ENCODE assay signal across 28 cellular contexts in the genomic region with DNA sequence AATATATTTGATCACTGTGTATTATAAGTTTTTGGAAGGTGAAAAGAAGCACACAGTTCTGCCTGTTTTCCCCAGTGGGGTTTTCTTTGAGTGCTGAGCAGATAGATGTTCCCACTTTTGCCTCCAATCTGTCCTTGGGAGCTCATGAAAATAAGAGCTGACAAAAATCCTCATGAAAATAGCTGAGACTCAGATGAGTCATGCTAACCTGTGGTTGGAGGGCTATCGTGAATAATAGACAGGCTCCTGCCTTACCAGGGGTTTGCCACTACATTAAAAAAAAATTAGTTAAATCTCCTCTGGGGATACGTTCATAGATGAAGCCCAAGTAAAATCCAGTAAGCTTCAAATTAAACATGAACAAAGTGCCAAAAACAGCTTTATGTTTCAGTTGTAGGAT. TPM values are rescaled to one million over a fixed set of nuclear protein-coding genes. Genes with fewer than 3 reads are reported as not detected.
DNase-seq lines count a peak whose midpoint lies in the region; ATAC-seq and TF ChIP-seq lines count a peak whose summit lies in the region.
"Had no signal": no experiment of that assay in that cellular context is flagged by ENCODE, and none has a peak within 500 bp of the region (broad histone marks: within the 10 kb centered on the region; RNA-seq: fewer than 3 reads in every experiment).

No MANE protein-coding gene starts in this region.

- peaks cover 42% of the 10 kb centered on the region for H3K4me1 Mint-ChIP-seq in activated T-cell treated with anti-CD3 and anti-CD28 coated beads, Interleukin-2, amount 50 U/mL, for 72 hours (ENCODE audit: low read depth)
- H3K4me1 Mint-ChIP-seq in activated naive CD8-positive, alpha-beta T cell (ENCODE audit: low read depth): peaks cover 40% of the 10 kb centered on the region
- peaks cover 43% of the 10 kb centered on the region for H3K4me1 Mint-ChIP-seq in stimulated activated naive CD8-positive, alpha-beta T cell treated with anti-CD3 and anti-CD28 coated beads, Interleukin-15, Interleukin-2, amounts not matched to agents 100 ng/mL and 50 ng/mL, for 24 hours (ENCODE audit: low read depth)

- no peak for TF ChIP-seq CTCF in foreskin keratinocyte (conservative IDR thresholded peaks at IDR 0.05)

- H3K27me3 Mint-ChIP-seq in activated T-cell treated with anti-CD3 and anti-CD28 coated beads, Interleukin-2, amount 50 U/mL, for 72 hours (ENCODE audit: low read depth): no peaks in the 10 kb centered on the region
- no peaks in the 10 kb centered on the region for H3K27me3 Mint-ChIP-seq in activated naive CD8-positive, alpha-beta T cell
- H3K27me3 Mint-ChIP-seq in stimulated activated naive CD8-positive, alpha-beta T cell treated with anti-CD3 and anti-CD28 coated beads, Interleukin-15, Interleukin-2, amounts not matched to agents 100 ng/mL and 50 ng/mL, for 24 hours: no peaks in the 10 kb centered on the region
- H3K27me3 Mint-ChIP-seq: activated B cell treated with CpG ODN at 0.5 μM for 24 hours, IgD-negative memory B cell had no signal

- H3K4me3 Mint-ChIP-seq in activated T-cell treated with anti-CD3 and anti-CD28 coated beads, Interleukin-2, amount 50 U/mL, for 72 hours: peak overlapping the region; percentile 25 to 41
- no peak overlapping the region for H3K4me3 Mint-ChIP-seq in activated naive CD8-positive, alpha-beta T cell
- peak overlapping the region; percentile 3 for H3K4me3 Mint-ChIP-seq in stimulated activated naive CD8-positive, alpha-beta T cell treated with anti-CD3 and anti-CD28 coated beads, Interleukin-15, Interleukin-2, amounts not matched to agents 100 ng/mL and 50 ng/mL, for 24 hours
- H3K4me3 Mint-ChIP-seq: activated B cell treated with CpG ODN at 0.5 μM for 24 hours, HFFc6, IgD-negative memory B cell, neural crest cell had no signal

- peak; percentile 42 to 47 for ATAC-seq in activated T-cell treated with anti-CD3 and anti-CD28 coated beads, Interleukin-2, amount 50 U/mL, for 72 hours (replicated peaks in 1 of 2)
- ATAC-seq in foreskin keratinocyte: peak; percentile 58
- ATAC-seq: gastroesophageal sphincter, right lobe of liver had no signal

- DNase-seq in activated T-cell treated with anti-CD3 and anti-CD28 coated beads, Interleukin-2, amount 50 U/mL, for 72 hours: no peak
- DNase-seq in activated T-cell treated with anti-CD3 and anti-CD28 coated beads for 4 hours: no peak
- no peak for DNase-seq in foreskin keratinocyte
- no peak for DNase-seq in NCI-H2029 (lab: John Stamatoyannopoulos, UW)
- DNase-seq in H7: no peak
- no peak for DNase-seq in NCI-H1105 treated with DMSO at 0.1 percent for 48 hours (lab: John Stamatoyannopoulos, UW)
- DNase-seq: activated B cell treated with CpG ODN at 0.5 μM for 24 hours; activated naive CD4-positive, alpha-beta T cell treated with anti-CD3 and anti-CD28 coated beads, Interleukin-2, amount 50 U/mL, for 16 hours; brain microvascular endothelial cell; C1 segment of cervical spinal cord; effector CD8-positive, alpha-beta T cell; EL; esophagus squamous epithelium; HFFc6; hypothalamus; NCI-H1417 treated with DMSO at 0.1 percent for 48 hours; NCI-H446; right lobe of liver; stimulated activated CD4-positive, alpha-beta T cell treated with anti-CD3 and anti-CD28 coated beads, Interleukin-12 subunit alpha, Interleukin-12 subunit beta, amount 100 ng/mL, for 4 hours; stimulated activated CD4-positive, alpha-beta T cell treated with anti-CD3 and anti-CD28 coated beads, Interleukin-4, amount 100 ng/mL, for 24 hours; stimulated activated naive CD4-positive, alpha-beta T cell; T1000; thyroid gland had no signal

- no peaks in the 10 kb centered on the region for H3K27me3 ChIP-seq in foreskin keratinocyte
- H3K27me3 ChIP-seq in H7 (ENCODE audit: control insufficient read depth, insufficient read depth, low read length): no peaks in the 10 kb centered on the region
- H3K27me3 ChIP-seq: brain microvascular endothelial cell, esophagus squamous epithelium, gastroesophageal sphincter, right lobe of liver, thyroid gland had no signal

- no peaks in the 10 kb centered on the region for H3K36me3 ChIP-seq in H7 (replicated peaks; ENCODE audit: control insufficient read depth, insufficient read depth, low read length)
- H3K36me3 ChIP-seq: brain microvascular endothelial cell, esophagus squamous epithelium, gastroesophageal sphincter, right lobe of liver, thyroid gland had no signal

- peaks cover 6 to 9% of the 10 kb centered on the region in 2 donors for H3K9me3 Mint-ChIP-seq in activated T-cell treated with anti-CD3 and anti-CD28 coated beads, Interleukin-2, amount 50 U/mL, for 72 hours
- H3K9me3 Mint-ChIP-seq in activated naive CD8-positive, alpha-beta T cell (ENCODE audit: low read depth): peaks cover 4% of the 10 kb centered on the region
- H3K9me3 Mint-ChIP-seq in stimulated activated naive CD8-positive, alpha-beta T cell treated with anti-CD3 and anti-CD28 coated beads, Interleukin-15, Interleukin-2, amounts not matched to agents 100 ng/mL and 50 ng/mL, for 24 hours: peaks cover 16% of the 10 kb centered on the region
- H3K9me3 Mint-ChIP-seq: activated B cell treated with CpG ODN at 0.5 μM for 24 hours had no signal

- H3K4me3 ChIP-seq in H7 (ENCODE audit: insufficient read depth, low read depth, low read length): no peak overlapping the region
- H3K4me3 ChIP-seq: esophagus squamous epithelium, gastroesophageal sphincter, right lobe of liver, thyroid gland had no signal

- peaks cover 10 to 22% of the 10 kb centered on the region in 2 donors for H3K36me3 Mint-ChIP-seq in activated T-cell treated with anti-CD3 and anti-CD28 coated beads, Interleukin-2, amount 50 U/mL, for 72 hours (ENCODE audit: insufficient read depth in 2 of 2)
- peaks cover 14% of the 10 kb centered on the region for H3K36me3 Mint-ChIP-seq in activated naive CD8-positive, alpha-beta T cell
- H3K36me3 Mint-ChIP-seq in stimulated activated naive CD8-positive, alpha-beta T cell treated with anti-CD3 and anti-CD28 coated beads, Interleukin-15, Interleukin-2, amounts not matched to agents 100 ng/mL and 50 ng/mL, for 24 hours (ENCODE audit: low read depth): peaks cover 2% of the 10 kb centered on the region
- H3K36me3 Mint-ChIP-seq: IgD-negative memory B cell had no signal

- H3K4me1 ChIP-seq in foreskin keratinocyte: peaks cover 4% of the 10 kb centered on the region
- H3K4me1 ChIP-seq: esophagus squamous epithelium, gastroesophageal sphincter, right lobe of liver, thyroid gland had no signal

- no peak overlapping the region for H3K27ac ChIP-seq in foreskin keratinocyte
- H3K27ac ChIP-seq: brain microvascular endothelial cell, esophagus squamous epithelium, gastroesophageal sphincter, right lobe of liver, thyroid gland had no signal

- H3K27ac Mint-ChIP-seq in activated T-cell treated with anti-CD3 and anti-CD28 coated beads, Interleukin-2, amount 50 U/mL, for 72 hours: peak overlapping the region; percentile 79
- peak overlapping the region; percentile 47 for H3K27ac Mint-ChIP-seq in activated naive CD8-positive, alpha-beta T cell
- peak overlapping the region; percentile 69 for H3K27ac Mint-ChIP-seq in stimulated activated naive CD8-positive, alpha-beta T cell treated with anti-CD3 and anti-CD28 coated beads, Interleukin-15, Interleukin-2, amounts not matched to agents 100 ng/mL and 50 ng/mL, for 24 hours
- H3K27ac Mint-ChIP-seq: activated B cell treated with CpG ODN at 0.5 μM for 24 hours, HFFc6, IgD-negative memory B cell had no signal

RNA-seq across cellular contexts. Expression of a gene that starts 10.9 kb away (rescaled TPM):
- total RNA-seq in activated T-cell treated with anti-CD3 and anti-CD28 coated beads, Interleukin-2, amount 50 U/mL, for 72 hours: 10 to 100 TPM; 18.8 to 23.5 TPM
- total RNA-seq in foreskin keratinocyte: 0.31 TPM in 1 of 2 replicates, not detected in the other
- polyA plus RNA-seq in foreskin keratinocyte: 0.09 and 0.10 TPM in 2 replicates
- total RNA-seq in H7 (2014; rRNA removed; shearing (Covaris generic)): 0.21 TPM in 1 of 2 replicates, not detected in the other
- total RNA-seq: HFFc6, neural crest cell had no signal

Comparison
In these comparisons a context has a peak if more than half of its experiments do, and no peak if none do; other contexts are left out.
1. RNA of a gene that starts 10.9 kb away (total RNA-seq): 18.8 to 23.5 TPM in activated T-cell treated with anti-CD3 and anti-CD28 coated beads, Interleukin-2, amount 50 U/mL, for 72 hours; 0.21 TPM in H7 and 0.31 TPM in foreskin keratinocyte; every median in the first group is over 10 times any median in the second.
2. Peak in every context shown above with its lines, with median percentiles within 50 percentile points of each other: H3K27ac Mint-ChIP-seq.